ENCODE assay signal across 8 cellular contexts in genomic region chr17:63476494-63476856, GRCh38. TPM values are rescaled to one million over a fixed set of nuclear protein-coding genes. Genes with fewer than 3 reads are reported as not detected.
DNase-seq lines count a peak whose midpoint lies in the region; ATAC-seq and TF ChIP-seq lines count a peak whose summit lies in the region.

No MANE protein-coding gene starts in this region.

- peak overlapping the region; percentile 38; the same call in 1 of the 2 replicates for H3K9ac ChIP-seq in SK-N-SH

- TF ChIP-seq RAD21 in SK-N-SH (IDR thresholded peaks at IDR 0.05; ENCODE audit: low read length): no peak; the same call in 1 of the 2 replicates

- no peak for TF ChIP-seq POLR2A in gastroesophageal sphincter (IDR thresholded peaks at IDR 0.05)

- H3K27ac Mint-ChIP-seq in activated naive CD8-positive, alpha-beta T cell treated with anti-CD3 and anti-CD28 coated beads, Interleukin-2, amount 10 ng/mL, durations not matched to agents 7 days and 5 days: no peak overlapping the region
- no peak overlapping the region for H3K27ac Mint-ChIP-seq in activated naive CD8-positive, alpha-beta T cell treated with anti-CD3 and anti-CD28 coated beads for 36 hours

- TF ChIP-seq EP300 in SK-N-SH (IDR thresholded peaks at IDR 0.05; ENCODE audit: borderline replicate concordance in 1 of 2, low read depth in 1 of 2, low read length in 1 of 2): no peak
- TF ChIP-seq EP300 in gastroesophageal sphincter (IDR thresholded peaks at IDR 0.05): no peak

- H3K27ac ChIP-seq in SK-N-SH (ENCODE audit: low read depth in 2 of 2, low read length in 1 of 2) (peak overlapping the region in 1 of 2 experiments; percentile 86; a peak in 2 of 4 replicates), gastroesophageal sphincter (peak overlapping the region in 2 of 4 donors; percentile 35 to 54), psoas muscle (no peak overlapping the region)

- peak overlapping the region; percentile 88 for H3K4me2 ChIP-seq in SK-N-SH

- H3K27me3 ChIP-seq in SK-N-SH (ENCODE audit: insufficient read depth) (no peaks in the 10 kb centered on the region), gastroesophageal sphincter (peaks cover 67% of the 10 kb centered on the region), psoas muscle (ENCODE audit: insufficient read depth in 3 of 3, low read length in 2 of 3) (peaks cover 0 to 43% (median 13%) of the 10 kb centered on the region in 3 donors)

- intact Hi-C loops in psoas muscle (cut with DNase I): loop anchor here in 1 of 2 donors (5.0 kb wide), 1 partner anchor 49 kb away; no protein-coding TSS in a partner anchor

- H3K9me3 ChIP-seq in SK-N-SH (no peaks in the 10 kb centered on the region), gastroesophageal sphincter (no peaks in the 10 kb centered on the region), psoas muscle (no peaks in the 10 kb centered on the region)

- WGBS in SK-N-SH (ENCODE audit: low lambda C conversion rate): 46% methylated on average over 9 of the region's 34 CpGs
- 6% methylated on average over 3 of the region's 34 CpGs; no CpG with 5 or more reads in 1 of the 2 donors for WGBS in gastroesophageal sphincter (ENCODE audit: low coverage in 1 of 2), 2 donors
- WGBS in psoas muscle, 3 donors: 1 to 10% (median 2%) methylated on average over 3 to 34 of the region's 34 CpGs

- H3K9me3 Mint-ChIP-seq in activated naive CD8-positive, alpha-beta T cell treated with anti-CD3 and anti-CD28 coated beads, Interleukin-2, amount 10 ng/mL, durations not matched to agents 7 days and 5 days: no peaks in the 10 kb centered on the region
- no peaks in the 10 kb centered on the region for H3K9me3 Mint-ChIP-seq in activated naive CD8-positive, alpha-beta T cell treated with anti-CD3 and anti-CD28 coated beads for 36 hours

- peaks cover 9 to 65% of the 10 kb centered on the region in 2 experiments for H3K4me1 ChIP-seq in SK-N-SH (ENCODE audit: control insufficient read depth in 1 of 2, insufficient read depth in 2 of 2, low read depth in 1 of 2, low read length in 1 of 2)
- H3K4me1 ChIP-seq in gastroesophageal sphincter: peaks cover 0 to 39% (median 21%) of the 10 kb centered on the region in 3 donors
- H3K4me1 ChIP-seq in psoas muscle: peaks cover 11% of the 10 kb centered on the region

- H3K36me3 Mint-ChIP-seq in activated naive CD8-positive, alpha-beta T cell treated with anti-CD3 and anti-CD28 coated beads, Interleukin-2, amount 10 ng/mL, durations not matched to agents 7 days and 5 days: no peaks in the 10 kb centered on the region
- H3K36me3 Mint-ChIP-seq in activated naive CD8-positive, alpha-beta T cell treated with anti-CD3 and anti-CD28 coated beads for 36 hours: no peaks in the 10 kb centered on the region

- H3K4me3 ChIP-seq in SK-N-SH (ENCODE audit: low read depth in 2 of 2, low read length in 1 of 2) (peak overlapping the region; percentile 59 to 67), gastroesophageal sphincter (peak overlapping the region; percentile 28 to 66), psoas muscle (peak overlapping the region; percentile 63)

- H3K79me2 ChIP-seq in SK-N-SH (ENCODE audit: insufficient read depth): no peaks in the 10 kb centered on the region

- TF ChIP-seq CTCF in SK-N-SH (IDR thresholded peaks at IDR 0.05): no peak
- TF ChIP-seq CTCF in gastroesophageal sphincter (IDR thresholded peaks at IDR 0.05): no peak
- no peak for TF ChIP-seq CTCF in psoas muscle (IDR thresholded peaks at IDR 0.05)

- peaks cover 54% of the 10 kb centered on the region for H3K27me3 Mint-ChIP-seq in activated naive CD8-positive, alpha-beta T cell treated with anti-CD3 and anti-CD28 coated beads, Interleukin-2, amount 10 ng/mL, durations not matched to agents 7 days and 5 days
- peaks cover 42% of the 10 kb centered on the region for H3K27me3 Mint-ChIP-seq in activated naive CD8-positive, alpha-beta T cell treated with anti-CD3 and anti-CD28 coated beads for 36 hours

- POLR2A ChIA-PET in activated naive CD8-positive, alpha-beta T cell treated with anti-CD3 and anti-CD28 coated beads, Interleukin-2, amount 10 ng/mL, durations not matched to agents 7 days and 5 days (lab: Charles Lee): no interaction called here
- POLR2A ChIA-PET in SK-N-SH (lab: Yijun Ruan, JAX): interaction anchor here (0.9 to 9.6 kb wide), 12 partner anchors 9 to 297 kb away, joined by 3 to 212 read pairs (median 6); partner anchors contain the start of genes CCDC47, CYB561, DCAF7 and DDX42

- H3K4me3 Mint-ChIP-seq in activated naive CD8-positive, alpha-beta T cell treated with anti-CD3 and anti-CD28 coated beads, Interleukin-2, amount 10 ng/mL, durations not matched to agents 7 days and 5 days: peak overlapping the region; percentile 44
- H3K4me3 Mint-ChIP-seq in activated naive CD8-positive, alpha-beta T cell treated with anti-CD3 and anti-CD28 coated beads for 36 hours: no peak overlapping the region

- H4K20me1 ChIP-seq in SK-N-SH (ENCODE audit: insufficient read depth): no peaks in the 10 kb centered on the region

- peaks cover 6% of the 10 kb centered on the region for H3K4me1 Mint-ChIP-seq in activated naive CD8-positive, alpha-beta T cell treated with anti-CD3 and anti-CD28 coated beads, Interleukin-2, amount 10 ng/mL, durations not matched to agents 7 days and 5 days
- H3K4me1 Mint-ChIP-seq in activated naive CD8-positive, alpha-beta T cell treated with anti-CD3 and anti-CD28 coated beads for 36 hours: peaks cover 7% of the 10 kb centered on the region

- peaks cover 0 to 2% of the 10 kb centered on the region in 2 experiments for H3K36me3 ChIP-seq in SK-N-SH (replicated peaks in 1 of 2; ENCODE audit: control insufficient read depth in 1 of 2, insufficient read depth in 2 of 2, low read length in 1 of 2)
- no peaks in the 10 kb centered on the region for H3K36me3 ChIP-seq in gastroesophageal sphincter
- no peaks in the 10 kb centered on the region for H3K36me3 ChIP-seq in psoas muscle (ENCODE audit: insufficient read depth in 1 of 2, low read depth in 1 of 2)

- peaks cover 10% of the 10 kb centered on the region for H3F3A ChIP-seq in SK-N-SH (replicated peaks; ENCODE audit: insufficient read depth)

- no peaks in the 10 kb centered on the region for H3K9me2 ChIP-seq in SK-N-SH

- DNase-seq in activated naive CD8-positive, alpha-beta T cell treated with anti-CD3 and anti-CD28 coated beads, Interleukin-2, amount 10 ng/mL, durations not matched to agents 7 days and 5 days: peak; percentile 45
- no peak for DNase-seq in activated naive CD8-positive, alpha-beta T cell treated with anti-CD3 and anti-CD28 coated beads for 36 hours
- DNase-seq in SK-N-SH: peak; percentile 92
- no peak for DNase-seq in psoas muscle
- no peak for DNase-seq in DMS 273 treated with DMSO at 0.1 percent for 48 hours (lab: John Stamatoyannopoulos, UW)
- no peak for DNase-seq in stimulated activated CD4-positive, alpha-beta T cell treated with anti-CD3 and anti-CD28 coated beads, Interleukin-4, amount 100 ng/mL, for 24 hours

- CTCF ChIA-PET in SK-N-SH (lab: Yijun Ruan, JAX): interaction anchor here (1.0 to 13.7 kb wide), 6 partner anchors 10 to 124 kb away, joined by 3 to 708 read pairs (median 34); partner anchors contain the start of genes CYB561 and TACO1

- H2AFZ ChIP-seq in SK-N-SH (ENCODE audit: low read depth): peak overlapping the region; percentile 63; the same call in 1 of the 2 replicates

- no peak for ATAC-seq in activated naive CD8-positive, alpha-beta T cell treated with anti-CD3 and anti-CD28 coated beads, Interleukin-2, amount 10 ng/mL, durations not matched to agents 7 days and 5 days (ENCODE audit: low read depth)
- ATAC-seq in gastroesophageal sphincter (no peak), psoas muscle (peak in 1 of 4 donors; percentile 14), GM21381 (IDR thresholded peaks at IDR 0.05; ENCODE audit: unreplicated experiment) (no peak)

TF ChIP-seq in SK-N-SH, 30 proteins besides CTCF, POLR2A, EP300 and RAD21 (continues in another document):
- TF ChIP-seq RCOR1 (IDR thresholded peaks at IDR 0.05; ENCODE audit: low read length) (no peak), POLR2AphosphoS5 (IDR thresholded peaks at IDR 0.05; ENCODE audit: low read depth, low read length) (no peak)

RNA-seq across cellular contexts. Expression of gene ACE, which starts 0.4 kb away (rescaled TPM):
- 10 to 100 TPM; 18.2 to 19.3 TPM for total RNA-seq in activated naive CD8-positive, alpha-beta T cell treated with anti-CD3 and anti-CD28 coated beads, Interleukin-2, amount 10 ng/mL, durations not matched to agents 7 days and 5 days
- total RNA-seq in activated naive CD8-positive, alpha-beta T cell treated with anti-CD3 and anti-CD28 coated beads for 36 hours: not detected
- polyA plus RNA-seq in SK-N-SH (2012; rRNA removed): 6.3 and 12.1 TPM in 2 replicates
- polyA plus RNA-seq in SK-N-SH (2012; cell fraction: cytosol; rRNA removed): 6.0 and 10.9 TPM in 2 replicates
- 34.5 and 42.3 TPM in 2 replicates for polyA plus RNA-seq in SK-N-SH (2012; cell fraction: nucleus; rRNA removed)
- total RNA-seq in gastroesophageal sphincter: 10 to 100 TPM in 1 of 4 donors, 1 to 10 TPM in 3; 4.8 to 10.4 (median 8.2) TPM
- 10 to 100 TPM in 1 of 4 donors, 1 to 10 TPM in 3; 2.0 to 12.5 (median 4.5) TPM for total RNA-seq in psoas muscle
- 1 to 10 TPM in 2 of 3 donors, under 1 TPM in 1; 0.82 to 1.9 (median 1.8) TPM for polyA plus RNA-seq in psoas muscle

RNA-seq across cellular contexts. Expression of gene CYB561, which starts 30.4 kb away (rescaled TPM):
- total RNA-seq in activated naive CD8-positive, alpha-beta T cell treated with anti-CD3 and anti-CD28 coated beads, Interleukin-2, amount 10 ng/mL, durations not matched to agents 7 days and 5 days: 10 to 100 TPM; 29.1 to 32.0 TPM
- total RNA-seq in activated naive CD8-positive, alpha-beta T cell treated with anti-CD3 and anti-CD28 coated beads for 36 hours: 1 to 10 TPM; 1.1 to 2.2 TPM
- 28.3 and 38.6 TPM in 2 replicates for polyA plus RNA-seq in SK-N-SH (2012; rRNA removed)
- 20.6 and 28.6 TPM in 2 replicates for polyA plus RNA-seq in SK-N-SH (2012; cell fraction: cytosol; rRNA removed)
- 47.2 and 48.4 TPM in 2 replicates for polyA plus RNA-seq in SK-N-SH (2012; cell fraction: nucleus; rRNA removed)
- 10 to 100 TPM in 3 of 4 donors, 1 to 10 TPM in 1; 7.9 to 17.7 (median 15.0) TPM for total RNA-seq in gastroesophageal sphincter
- total RNA-seq in psoas muscle: 1 to 10 TPM; 1.5 to 4.2 (median 2.5) TPM
- 1 to 10 TPM; 1.7 to 3.9 (median 2.9) TPM for polyA plus RNA-seq in psoas muscle

RNA-seq across cellular contexts. Expression of gene KCNH6, which starts 46.7 kb away (rescaled TPM):
- not detected for total RNA-seq in activated naive CD8-positive, alpha-beta T cell treated with anti-CD3 and anti-CD28 coated beads, Interleukin-2, amount 10 ng/mL, durations not matched to agents 7 days and 5 days
- not detected for total RNA-seq in activated naive CD8-positive, alpha-beta T cell treated with anti-CD3 and anti-CD28 coated beads for 36 hours
- polyA plus RNA-seq in SK-N-SH (2012; rRNA removed): 0.15 and 0.18 TPM in 2 replicates
- 0.09 and 0.14 TPM in 2 replicates for polyA plus RNA-seq in SK-N-SH (2012; cell fraction: cytosol; rRNA removed)
- 0.21 and 0.39 TPM in 2 replicates for polyA plus RNA-seq in SK-N-SH (2012; cell fraction: nucleus; rRNA removed)
- not detected for total RNA-seq in gastroesophageal sphincter
- total RNA-seq in psoas muscle: not detected
- polyA plus RNA-seq in psoas muscle: not detected

Comparison
In these comparisons a context has a peak if more than half of its experiments do, and no peak if none do; other contexts are left out.
1. DNase-seq: peak in activated naive CD8-positive, alpha-beta T cell treated with anti-CD3 and anti-CD28 coated beads, Interleukin-2, amount 10 ng/mL, durations not matched to agents 7 days and 5 days (single experiment) and SK-N-SH (single experiment); none in activated naive CD8-positive, alpha-beta T cell treated with anti-CD3 and anti-CD28 coated beads for 36 hours (single experiment), psoas muscle (0 of 2), DMS 273 treated with DMSO at 0.1 percent for 48 hours (single experiment) and stimulated activated CD4-positive, alpha-beta T cell treated with anti-CD3 and anti-CD28 coated beads, Interleukin-4, amount 100 ng/mL, for 24 hours (single experiment).
2. Peak in every context shown above with its lines, with median percentiles within 50 percentile points of each other: H3K4me3 ChIP-seq.